In the genomic region with DNA sequence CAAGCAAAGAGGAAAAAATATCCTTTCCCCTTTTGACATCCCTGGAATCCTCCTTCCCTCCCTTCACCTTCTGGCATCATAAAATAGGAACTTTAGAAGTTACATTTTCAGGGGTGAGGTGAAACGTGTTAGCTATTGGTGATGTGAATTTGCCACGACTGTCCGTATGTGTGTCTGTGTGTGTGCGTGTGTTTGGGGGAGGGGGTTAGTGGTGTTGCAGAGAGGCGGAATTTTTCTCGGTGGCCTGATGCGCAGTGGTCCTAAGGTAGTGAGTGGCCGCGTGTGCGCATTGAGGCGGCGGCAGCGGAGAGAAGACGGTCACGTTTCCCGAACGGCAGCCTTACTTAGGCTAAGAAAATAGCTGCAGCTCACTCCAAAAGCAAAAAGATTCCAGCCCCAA, we compare ENCODE assay signal across 9 cellular contexts. TPM values are rescaled to one million over a fixed set of nuclear protein-coding genes. Genes with fewer than 3 reads are reported as not detected.
DNase-seq lines count a peak whose midpoint lies in the region; ATAC-seq and TF ChIP-seq lines count a peak whose summit lies in the region.
"Had no signal": no experiment of that assay in that cellular context is flagged by ENCODE, and none has a peak within 500 bp of the region (broad histone marks: within the 10 kb centered on the region; RNA-seq: fewer than 3 reads in every experiment).

No MANE protein-coding gene starts in this region.

- H3K4me3 Mint-ChIP-seq in endothelial cell (ENCODE audit: unreplicated experiment) = peak overlapping the region; percentile 82

- ATAC-seq in GM21529 (IDR thresholded peaks at IDR 0.05; ENCODE audit: unreplicated experiment) = no peak
- no peak for ATAC-seq in GM21515 (IDR thresholded peaks at IDR 0.05; ENCODE audit: unreplicated experiment)
- ATAC-seq in GM19328 (IDR thresholded peaks at IDR 0.05; ENCODE audit: unreplicated experiment) = no peak

- H3K27ac Mint-ChIP-seq in endothelial cell (ENCODE audit: unreplicated experiment) = no peak overlapping the region

- peaks cover 27% of the 10 kb centered on the region for H3K27me3 Mint-ChIP-seq in endothelial cell (ENCODE audit: unreplicated experiment)

- CTCF ChIA-PET in A673 (lab: Charles Lee) = interaction anchor here (0.7 kb wide), 1 partner anchor 57 kb away, joined by 3 read pairs; no protein-coding TSS in a partner anchor

- DNase-seq in A673 (ENCODE audit: low spot score) (peak; percentile 61), MG63 (peak; percentile 6), endothelial cell (ENCODE audit: low spot score) (peak; percentile 27), myocyte (ENCODE audit: low read depth) (peak; percentile 47)
- no peak for DNase-seq in activated naive CD4-positive, alpha-beta T cell treated with anti-CD3 and anti-CD28 coated beads, Interleukin-2, amount 50 U/mL, for 16 hours
- DNase-seq: activated CD4-positive, alpha-beta T cell treated with anti-CD3 and anti-CD28 coated beads for 4 hours had no signal

- BruUV-seq in A673 (replicated peaks; lab: Mats Ljungman, UMichigan) = no TSS peak

- H3K9me3 Mint-ChIP-seq in endothelial cell (ENCODE audit: unreplicated experiment) = no peaks in the 10 kb centered on the region

- POLR2A ChIA-PET in A673 (lab: Charles Lee; ENCODE audit: low non-redundant PET) = interaction anchor here (0.6 to 0.7 kb wide), 3 partner anchors 53 to 364 kb away, joined by 3 to 5 read pairs (median 4); no protein-coding TSS in a partner anchor

- no peak for TF ChIP-seq CTCF in A673 (conservative IDR thresholded peaks at IDR 0.05; ENCODE audit: low read depth, low read length)
- TF ChIP-seq CTCF in endothelial cell (IDR thresholded peaks at IDR 0.05; ENCODE audit: unreplicated experiment) = no peak

- H3K36me3 ChIP-seq in A673 (ENCODE audit: insufficient read depth, low read length, poor library complexity, severe bottlenecking) = no peaks in the 10 kb centered on the region
- H3K36me3 ChIP-seq in MG63 = no peaks in the 10 kb centered on the region

- peak overlapping the region; percentile 77 for H3K4me3 ChIP-seq in A673 (ENCODE audit: low read depth, low read length, poor library complexity, severe bottlenecking)
- peak overlapping the region; percentile 61 for H3K4me3 ChIP-seq in MG63

- H3K4me1 Mint-ChIP-seq in endothelial cell (ENCODE audit: unreplicated experiment) = peaks cover 34% of the 10 kb centered on the region

- no peaks in the 10 kb centered on the region for H3K36me3 Mint-ChIP-seq in endothelial cell (ENCODE audit: low read depth, unreplicated experiment)

- H3K4me1 ChIP-seq in A673 (ENCODE audit: insufficient read depth, low read length, poor library complexity, severe bottlenecking) = peaks cover 25% of the 10 kb centered on the region

- intact Hi-C loops in A673 (cut with micrococcal nuclease; ENCODE audit: unreplicated experiment) = loop anchor here (5.0 to 10.0 kb wide), 4 partner anchors 942 to 1532 kb away; no protein-coding TSS in a partner anchor

- no peaks in the 10 kb centered on the region for H3K27me3 ChIP-seq in A673 (replicated peaks; ENCODE audit: insufficient read depth, low read depth, low read length, poor library complexity)
- peaks cover 8% of the 10 kb centered on the region; the same call in 1 of the 2 replicates for H3K27me3 ChIP-seq in MG63

- peak overlapping the region; percentile 90 for H3K27ac ChIP-seq in A673 (ENCODE audit: low read depth, low read length, poor library complexity, severe bottlenecking)

- H3K9me3 ChIP-seq in A673 (ENCODE audit: low read depth, low read length, poor library complexity, severe bottlenecking) (no peaks in the 10 kb centered on the region), MG63 (no peaks in the 10 kb centered on the region)

RNA-seq across cellular contexts. Expression of gene FLRT2, which starts 4.5 kb away (rescaled TPM):
- total RNA-seq in A673 (2021) = 107 and 128 TPM in 2 replicates
- 0.22 and 2.5 TPM in 2 replicates for total RNA-seq in MG63 (2014; rRNA removed; shearing (Covaris generic); ENCODE audit: low replicate concordance)
- total RNA-seq in endothelial cell (ENCODE audit: unreplicated experiment) = 7.8 TPM
- total RNA-seq in myocyte = 19.6 and 37.3 TPM in 2 replicates
- polyA plus RNA-seq in myocyte (2012) = 25.1 TPM
